ENCODE assay signal across 21 cellular contexts in the genomic region with DNA sequence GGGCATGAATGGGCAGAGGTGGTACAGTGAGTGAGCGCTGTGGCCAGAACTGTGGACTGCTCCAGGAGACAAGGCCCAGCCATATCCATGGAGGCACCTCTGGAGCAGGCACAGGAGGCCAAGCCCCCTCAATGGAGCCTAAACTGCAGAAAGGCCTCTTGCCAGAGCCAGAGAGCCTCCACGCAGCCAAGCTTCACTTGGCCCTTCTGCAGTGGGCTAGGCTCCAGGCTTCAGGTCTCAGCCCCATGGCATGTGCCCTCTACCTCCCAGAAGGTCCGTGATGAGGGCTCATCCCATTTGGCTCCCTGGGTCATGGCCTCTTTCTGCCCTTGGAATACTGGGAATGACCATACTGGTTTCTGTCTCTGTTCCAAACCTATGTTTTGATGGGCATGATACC. TPM values are rescaled to one million over a fixed set of nuclear protein-coding genes. Genes with fewer than 3 reads are reported as not detected.
A peak's percentile ranks its signal among the peaks of the same experiment; 100 is the strongest.
DNase-seq lines count a peak whose midpoint lies in the region; ATAC-seq and TF ChIP-seq lines count a peak whose summit lies in the region.
"Had no signal": no experiment of that assay in that cellular context is flagged by ENCODE, and none has a peak within 500 bp of the region (broad histone marks: within the 10 kb centered on the region; RNA-seq: fewer than 3 reads in every experiment).

No MANE protein-coding gene starts in this region.

- peaks cover 27% of the 10 kb centered on the region for H3K36me3 ChIP-seq in MG63
- H3K36me3 ChIP-seq in left ventricle myocardium inferior, result no peaks in the 10 kb centered on the region
- no peaks in the 10 kb centered on the region for H3K36me3 ChIP-seq in adrenal gland (replicated peaks in 1 of 2)
- H3K36me3 ChIP-seq: Peyer's patch, SJSA1 had no signal

- H3K4me3 ChIP-seq in MG63 (no peak overlapping the region), left ventricle myocardium inferior (no peak overlapping the region), adrenal gland (no peak overlapping the region)
- H3K4me3 ChIP-seq: K562, Peyer's patch, SJSA1 had no signal

- intact Hi-C loops in left ventricle myocardium inferior (cut with micrococcal nuclease) (no loop called here), adrenal gland (cut with DNase I) (no loop called here)

- H3K27me3 ChIP-seq in MG63 (no peaks in the 10 kb centered on the region), left ventricle myocardium inferior (ENCODE audit: low read depth) (no peaks in the 10 kb centered on the region), adrenal gland (no peaks in the 10 kb centered on the region)
- H3K27me3 ChIP-seq: Peyer's patch, SJSA1 had no signal

- no peak for ATAC-seq in GM19463 (IDR thresholded peaks at IDR 0.05; ENCODE audit: unreplicated experiment)
- ATAC-seq in HG03280 (IDR thresholded peaks at IDR 0.05; ENCODE audit: unreplicated experiment), result no peak

- H3K27ac ChIP-seq in left ventricle myocardium inferior (replicated peaks), result peak overlapping the region; percentile 71
- H3K27ac ChIP-seq in substantia nigra (ENCODE audit: low read depth, low read length, poor library complexity, severe bottlenecking), result peak overlapping the region; percentile 69
- no peak overlapping the region for H3K27ac ChIP-seq in adrenal gland
- H3K27ac ChIP-seq: Peyer's patch, SJSA1 had no signal

- H3K9me3 ChIP-seq in MG63 (no peaks in the 10 kb centered on the region), left ventricle myocardium inferior (replicated peaks) (no peaks in the 10 kb centered on the region), adrenal gland (replicated peaks in 1 of 3) (no peaks in the 10 kb centered on the region)
- H3K9me3 ChIP-seq: Peyer's patch, SJSA1 had no signal

- TF ChIP-seq CTCF in left ventricle myocardium inferior (IDR thresholded peaks at IDR 0.05; ENCODE audit: borderline replicate concordance) (no peak), adrenal gland (IDR thresholded peaks at IDR 0.05) (no peak)

- WGBS in adrenal gland, 4 donors, result 79 to 100% (median 85%) methylated on average over 2 to 3 of the region's 3 CpGs

- peaks cover 97% of the 10 kb centered on the region for H3K4me1 ChIP-seq in left ventricle myocardium inferior
- peaks cover 0 to 2% of the 10 kb centered on the region in 2 donors for H3K4me1 ChIP-seq in adrenal gland (replicated peaks in 1 of 2)

- DNase-seq in AG08396 (ENCODE audit: low spot score), result peak; percentile 10
- DNase-seq in MG63, result peak; percentile 94
- DNase-seq in left ventricle myocardium inferior, result no peak
- no peak for DNase-seq in substantia nigra (lab: John Stamatoyannopoulos, UW)
- no peak for DNase-seq in adrenal gland
- DNase-seq: CD4-positive, CD25-positive, alpha-beta regulatory T cell; HFFc6; MM.1S; NCI-H1092; NCI-H1436 treated with DMSO at 0.1 percent for 48 hours; NCI-H2029; NCI-H226; NCI-H774; Peyer's patch had no signal

- no peak for TF ChIP-seq POLR2A in adrenal gland (IDR thresholded peaks at IDR 0.05)

RNA-seq across cellular contexts. Expression of a gene that starts 8.9 kb away (rescaled TPM):
- 32.4 and 50.1 TPM in 2 replicates for total RNA-seq in MG63 (2014; rRNA removed; shearing (Covaris generic); ENCODE audit: low replicate concordance)
- total RNA-seq in left ventricle myocardium inferior, result 207 TPM
- 1 to 10 TPM in 7 of 8 donors, under 1 TPM in 1; 0.88 to 9.9 (median 3.9) TPM for total RNA-seq in adrenal gland
- 1 to 10 TPM; 1.1 to 2.6 (median 1.5) TPM for polyA plus RNA-seq in adrenal gland
- total RNA-seq: A673; CD4-positive, CD25-positive, alpha-beta regulatory T cell; K562; LHCN-M2; OCI-LY7 had no signal
- polyA plus RNA-seq: CD4-positive, CD25-positive, alpha-beta regulatory T cell had no signal

Comparison
In these comparisons a context has a peak if more than half of its experiments do, and no peak if none do; other contexts are left out.
1. DNase-seq: peak in AG08396 (single experiment) and MG63 (single experiment); none in left ventricle myocardium inferior (single experiment), substantia nigra (0 of 49) and adrenal gland (0 of 7).
2. H3K27ac ChIP-seq: peak in left ventricle myocardium inferior (single experiment) and substantia nigra (single experiment); none in adrenal gland (0 of 5).